Comparison of ENCODE assay signal across 11 cellular contexts in the genomic region with DNA sequence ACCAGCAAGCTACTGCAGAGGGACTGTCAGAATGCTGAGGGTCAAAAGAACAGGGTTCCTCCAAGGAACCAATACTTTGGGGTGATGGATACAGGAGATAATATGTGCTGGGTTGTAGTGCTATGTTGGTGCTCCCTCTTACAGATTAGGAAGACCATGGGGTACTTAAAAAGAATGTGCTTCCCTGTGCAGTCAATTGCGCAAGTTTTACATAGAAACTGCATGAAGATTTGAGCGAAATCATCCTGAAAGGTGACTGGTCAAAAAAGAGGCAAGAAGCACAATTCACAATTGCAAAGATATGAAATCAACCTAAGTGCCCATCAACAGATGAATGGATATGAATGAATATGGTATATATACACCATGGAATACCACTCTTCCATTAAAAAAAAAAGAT. TPM values are rescaled to one million over a fixed set of nuclear protein-coding genes. Genes with fewer than 3 reads are reported as not detected.
"Had no signal": no experiment of that assay in that cellular context is flagged by ENCODE, and none has a peak within 500 bp of the region (broad histone marks: within the 10 kb centered on the region; RNA-seq: fewer than 3 reads in every experiment).

No MANE protein-coding gene starts in this region.

- H3K4me3 ChIP-seq: HAP-1, K562 had no signal

- H3K27ac ChIP-seq: HL-60 had no signal

- DNase-seq: GOT3, H7, HFFc6, KG1 had no signal

- H3K4me1 ChIP-seq: HAP-1 had no signal

- H3K9me3 ChIP-seq: HAP-1 had no signal

- ATAC-seq: HCT116, K562 had no signal

- H3K36me3 ChIP-seq: HAP-1 had no signal

RNA-seq across cellular contexts. Expression of a gene that starts 33.9 kb away (rescaled TPM):
- total RNA-seq: H4, HFFc6, HT1080, K562 had no signal
- polyA plus RNA-seq: IgD-negative memory B cell, K562 had no signal
